24 cellular contexts compared by ENCODE assay signal in the genomic region with DNA sequence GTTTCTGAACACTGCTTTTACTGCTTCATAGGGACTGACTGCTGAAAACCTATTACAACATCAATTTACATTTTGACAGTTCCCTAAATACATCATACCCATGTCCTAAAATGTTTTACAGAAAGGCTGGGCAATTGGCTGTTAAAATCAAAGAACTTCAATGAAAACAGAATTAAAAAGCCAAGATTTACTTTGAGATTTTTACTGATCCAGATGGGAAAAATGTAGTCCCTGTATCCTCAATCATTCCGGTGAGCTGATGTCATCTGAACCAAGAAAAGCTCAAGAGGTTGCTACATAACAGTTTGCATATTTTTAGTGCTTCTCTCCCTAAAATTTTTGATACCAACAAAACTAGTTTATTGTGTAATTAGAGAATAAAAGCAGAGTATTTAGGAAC.
DNase-seq lines count a peak whose midpoint lies in the region; FAIRE-seq and TF ChIP-seq lines count a peak whose summit lies in the region.
"Had no signal": no experiment of that assay in that cellular context is flagged by ENCODE, and none has a peak within 500 bp of the region (broad histone marks: within the 10 kb centered on the region; RNA-seq: fewer than 3 reads in every experiment).

No MANE protein-coding gene starts in this region.

- H3K4me2 ChIP-seq in astrocyte (ENCODE audit: low read length), result peak overlapping the region; percentile 33
- no peak overlapping the region for H3K4me2 ChIP-seq in hepatocyte

- WGBS in hepatocyte (ENCODE audit: low lambda C conversion rate, missing lambda C conversion rate), result 63% methylated on average over 1 of the region's 1 CpG

- peak overlapping the region; percentile 54 for H3K27ac ChIP-seq in astrocyte (ENCODE audit: low read depth, low read length)
- no peak overlapping the region for H3K27ac ChIP-seq in hepatocyte
- H3K27ac ChIP-seq in ascending aorta, result no peak overlapping the region
- no peak overlapping the region for H3K27ac ChIP-seq in CD4-positive, alpha-beta memory T cell (ENCODE audit: low read depth, low read length)
- H3K27ac ChIP-seq: esophagus squamous epithelium, SJCRH30, upper lobe of right lung had no signal

- H3K36me3 Mint-ChIP-seq in astrocyte (ENCODE audit: low read depth, unreplicated experiment), result no peaks in the 10 kb centered on the region
- H3K36me3 Mint-ChIP-seq in CD4-positive, alpha-beta memory T cell, result no peaks in the 10 kb centered on the region
- H3K36me3 Mint-ChIP-seq: brain had no signal

- CTCF ChIA-PET in CD4-positive, alpha-beta memory T cell (lab: Charles Lee; ENCODE audit: partially characterized antibody), result no interaction called here

- POLR2A ChIA-PET in CD4-positive, alpha-beta memory T cell (lab: Charles Lee; ENCODE audit: partially characterized antibody), result no interaction called here

- H3K36me3 ChIP-seq in astrocyte (ENCODE audit: insufficient read depth, low read length) (no peaks in the 10 kb centered on the region), hepatocyte (replicated peaks; ENCODE audit: insufficient read depth, low read depth) (no peaks in the 10 kb centered on the region), ascending aorta (no peaks in the 10 kb centered on the region)
- H3K36me3 ChIP-seq in CD4-positive, alpha-beta memory T cell (ENCODE audit: insufficient read depth, low read length), result no peaks in the 10 kb centered on the region
- H3K36me3 ChIP-seq: esophagus squamous epithelium, SJCRH30, upper lobe of right lung had no signal

- TF ChIP-seq CTCF in astrocyte (IDR thresholded peaks at IDR 0.05; ENCODE audit: insufficient read depth, low read depth, low read length) (no peak), hepatocyte (IDR thresholded peaks at IDR 0.05; ENCODE audit: poor library complexity) (no peak), ascending aorta (IDR thresholded peaks at IDR 0.05) (no peak)

- peaks cover 21% of the 10 kb centered on the region for H3K4me1 Mint-ChIP-seq in astrocyte (ENCODE audit: low read depth, unreplicated experiment)
- H3K4me1 Mint-ChIP-seq in CD4-positive, alpha-beta memory T cell, result no peaks in the 10 kb centered on the region
- H3K4me1 Mint-ChIP-seq: brain had no signal

- H2AFZ ChIP-seq in astrocyte (ENCODE audit: low read depth, low read length) (peak overlapping the region; percentile 30), hepatocyte (no peak overlapping the region)

- H3K79me2 ChIP-seq in astrocyte (ENCODE audit: insufficient read depth, low read length) (no peaks in the 10 kb centered on the region), hepatocyte (no peaks in the 10 kb centered on the region)

- no peaks in the 10 kb centered on the region for H4K20me1 ChIP-seq in astrocyte (ENCODE audit: insufficient read depth, low read length)
- no peaks in the 10 kb centered on the region for H4K20me1 ChIP-seq in hepatocyte (ENCODE audit: insufficient read depth, poor library complexity, severe bottlenecking)

- H3K27me3 ChIP-seq in astrocyte (ENCODE audit: insufficient read depth, low read length) (no peaks in the 10 kb centered on the region), hepatocyte (no peaks in the 10 kb centered on the region), ascending aorta (no peaks in the 10 kb centered on the region)
- no peaks in the 10 kb centered on the region for H3K27me3 ChIP-seq in CD4-positive, alpha-beta memory T cell (ENCODE audit: insufficient read depth, low read length)
- H3K27me3 ChIP-seq: esophagus squamous epithelium, SJCRH30, upper lobe of right lung had no signal

- H3K4me3 Mint-ChIP-seq in astrocyte (ENCODE audit: unreplicated experiment), result no peak overlapping the region
- no peak overlapping the region for H3K4me3 Mint-ChIP-seq in CD4-positive, alpha-beta memory T cell
- H3K4me3 Mint-ChIP-seq: brain had no signal

- peaks cover 8% of the 10 kb centered on the region for H3K4me1 ChIP-seq in astrocyte (ENCODE audit: insufficient read depth, low read length)
- no peaks in the 10 kb centered on the region for H3K4me1 ChIP-seq in hepatocyte (ENCODE audit: insufficient read depth)
- no peaks in the 10 kb centered on the region for H3K4me1 ChIP-seq in ascending aorta
- no peaks in the 10 kb centered on the region for H3K4me1 ChIP-seq in CD4-positive, alpha-beta memory T cell (ENCODE audit: insufficient read depth, low read length)
- H3K4me1 ChIP-seq: esophagus squamous epithelium, SJCRH30, upper lobe of right lung had no signal

- H3K9me2 ChIP-seq in hepatocyte (replicated peaks; ENCODE audit: insufficient read depth), result no peaks in the 10 kb centered on the region

- FAIRE-seq in astrocyte (lab: Jason Lieb, UNC), result peak; percentile 49
- FAIRE-seq: G401.6 had no signal

- peak overlapping the region; percentile 40 for H3K9ac ChIP-seq in astrocyte (ENCODE audit: low read length)

- H3K27ac Mint-ChIP-seq in astrocyte (ENCODE audit: unreplicated experiment), result peak overlapping the region; percentile 96
- no peak overlapping the region for H3K27ac Mint-ChIP-seq in CD4-positive, alpha-beta memory T cell
- H3K27ac Mint-ChIP-seq: brain had no signal

- no peaks in the 10 kb centered on the region for H3K9me3 Mint-ChIP-seq in astrocyte (ENCODE audit: unreplicated experiment)
- peaks cover 0 to 2% (median 0%) of the 10 kb centered on the region in 8 donors for H3K9me3 Mint-ChIP-seq in CD4-positive, alpha-beta memory T cell

- DNase-seq in NOMO-1 treated with DMSO at 0.1 percent for 48 hours (lab: John Stamatoyannopoulos, UW; ENCODE audit: unreplicated experiment) (peak; percentile 18), NOMO-1 treated with dmso at 0.1 percent for 144 hours (lab: John Stamatoyannopoulos, UW; ENCODE audit: unreplicated experiment) (no peak), astrocyte (ENCODE audit: low read depth) (peak; percentile 60), iris pigment epithelial cell (ENCODE audit: low read depth) (peak; percentile 47), hepatocyte (ENCODE audit: low spot score) (no peak), ascending aorta (ENCODE audit: low spot score in 2 of 2) (no peak), middle frontal gyrus (ENCODE audit: extremely low spot score, low spot score) (no peak)
- DNase-seq in CD4-positive, alpha-beta memory T cell, result no peak
- DNase-seq: 8988T; activated CD4-positive, alpha-beta T cell treated with anti-CD3 and anti-CD28 coated beads for 48 hours; activated CD8-positive, alpha-beta memory T cell treated with anti-CD3 and anti-CD28 coated beads, Interleukin-2, amount 50 U/mL, for 48 hours; activated naive CD4-positive, alpha-beta T cell treated with Interleukin-2 at 50 U/mL for 16 hours; COR-L47; esophagus squamous epithelium; NCI-H187; NCI-H510A treated with DMSO at 0.1 percent for 48 hours; OCI-M1; SJCRH30; stimulated activated CD4-positive, alpha-beta T cell treated with anti-CD3 and anti-CD28 coated beads, Interleukin-12 subunit alpha, Interleukin-12 subunit beta, amount 100 ng/mL, for 4 hours; stimulated activated naive CD4-positive, alpha-beta T cell; T1000; upper lobe of right lung had no signal

- no peaks in the 10 kb centered on the region for H3K9me3 ChIP-seq in astrocyte (ENCODE audit: insufficient read depth, low read depth, low read length)
- H3K9me3 ChIP-seq in hepatocyte (ENCODE audit: low read depth), result no peaks in the 10 kb centered on the region
- H3K9me3 ChIP-seq in ascending aorta, result no peaks in the 10 kb centered on the region
- no peaks in the 10 kb centered on the region for H3K9me3 ChIP-seq in CD4-positive, alpha-beta memory T cell (ENCODE audit: control insufficient read depth in 1 of 2, low read length in 2 of 2)
- H3K9me3 ChIP-seq: esophagus squamous epithelium, SJCRH30, upper lobe of right lung had no signal

- intact Hi-C loops in ascending aorta (cut with DNase I), result no loop called here
- intact Hi-C loops in CD4-positive, alpha-beta memory T cell (cut with micrococcal nuclease), result no loop called here

- H3K27me3 Mint-ChIP-seq in astrocyte (ENCODE audit: low read depth, unreplicated experiment), result no peaks in the 10 kb centered on the region
- no peaks in the 10 kb centered on the region for H3K27me3 Mint-ChIP-seq in CD4-positive, alpha-beta memory T cell

- H3K4me3 ChIP-seq in astrocyte (ENCODE audit: insufficient read depth, low read depth, low read length), result no peak overlapping the region
- H3K4me3 ChIP-seq in hepatocyte, result no peak overlapping the region
- no peak overlapping the region for H3K4me3 ChIP-seq in ascending aorta
- H3K4me3 ChIP-seq in CD4-positive, alpha-beta memory T cell (ENCODE audit: low read length in 2 of 2), result no peak overlapping the region
- H3K4me3 ChIP-seq: esophagus squamous epithelium, SJCRH30, upper lobe of right lung had no signal

Comparison
In these comparisons a context has a peak if more than half of its experiments do, and no peak if none do; other contexts are left out.
1. DNase-seq: peak in NOMO-1 treated with DMSO at 0.1 percent for 48 hours (single experiment), astrocyte (single experiment) and iris pigment epithelial cell (single experiment); none in NOMO-1 treated with dmso at 0.1 percent for 144 hours (single experiment), hepatocyte (single experiment), ascending aorta (0 of 2), middle frontal gyrus (single experiment) and CD4-positive, alpha-beta memory T cell (0 of 5).